11 cellular contexts compared by ENCODE assay signal in genomic region chr1:43207229-43207853, GRCh38. TPM values are rescaled to one million over a fixed set of nuclear protein-coding genes. Genes with fewer than 3 reads are reported as not detected.
DNase-seq lines count a peak whose midpoint lies in the region; ATAC-seq and TF ChIP-seq lines count a peak whose summit lies in the region.
"Had no signal": no experiment of that assay in that cellular context is flagged by ENCODE, and none has a peak within 500 bp of the region (broad histone marks: within the 10 kb centered on the region; RNA-seq: fewer than 3 reads in every experiment).

No MANE protein-coding gene starts in this region.

- H3K27me3 Mint-ChIP-seq in Calu3 (ENCODE audit: unreplicated experiment) (no peaks in the 10 kb centered on the region), nephron progenitor cell (ENCODE audit: low read depth, poor library complexity) (peaks cover 7% of the 10 kb centered on the region)
- H3K27me3 Mint-ChIP-seq in effector memory CD8-positive, alpha-beta T cell: peaks cover 23 to 35% of the 10 kb centered on the region in 2 donors

- peaks cover 23% of the 10 kb centered on the region for H3K4me1 Mint-ChIP-seq in Calu3 (ENCODE audit: low read depth, unreplicated experiment)
- H3K4me1 Mint-ChIP-seq in nephron progenitor cell: peaks cover 9% of the 10 kb centered on the region
- H3K4me1 Mint-ChIP-seq in effector memory CD8-positive, alpha-beta T cell (ENCODE audit: low read depth in 2 of 2): no peaks in the 10 kb centered on the region

- H3K27ac ChIP-seq in PC-9: peak overlapping the region; percentile 95

- peaks cover 43% of the 10 kb centered on the region for H3F3A ChIP-seq in PC-9 (ENCODE audit: insufficient read depth, low read depth)

- TF ChIP-seq CTCF in Calu3 (IDR thresholded peaks at IDR 0.05; ENCODE audit: unreplicated experiment) (no peak), PC-9 (conservative IDR thresholded peaks at IDR 0.05) (no peak), nephron progenitor cell (IDR thresholded peaks at IDR 0.05) (no peak)

- ATAC-seq in esophagus mucosa: peak; percentile 31
- no peak for ATAC-seq in effector memory CD8-positive, alpha-beta T cell (replicated peaks)
- ATAC-seq in activated CD4-positive, CD25-positive, alpha-beta regulatory T cell treated with anti-CD3 and anti-CD28 coated beads, Interleukin-2, amount 50 U/mL, for 24 hours: no peak
- ATAC-seq: CD8-positive, alpha-beta T cell had no signal

- H3K36me3 Mint-ChIP-seq in Calu3 (ENCODE audit: insufficient read depth, unreplicated experiment): peaks cover 14% of the 10 kb centered on the region
- H3K36me3 Mint-ChIP-seq in nephron progenitor cell (ENCODE audit: low read depth): peaks cover 10% of the 10 kb centered on the region
- H3K36me3 Mint-ChIP-seq in effector memory CD8-positive, alpha-beta T cell (ENCODE audit: insufficient read depth): no peaks in the 10 kb centered on the region
- H3K36me3 Mint-ChIP-seq: CD8-positive, alpha-beta T cell had no signal

- H3K9me3 ChIP-seq in PC-9 (ENCODE audit: insufficient read depth, low read depth): no peaks in the 10 kb centered on the region; the same call in 1 of the 2 replicates

- H3K4me3 Mint-ChIP-seq in Calu3 (ENCODE audit: low read depth, unreplicated experiment) (peak overlapping the region; percentile 69), nephron progenitor cell (no peak overlapping the region)
- no peak overlapping the region for H3K4me3 Mint-ChIP-seq in effector memory CD8-positive, alpha-beta T cell
- H3K4me3 Mint-ChIP-seq: activated CD4-positive, alpha-beta T cell treated with anti-CD3 and anti-CD28 coated beads, Interleukin-2, amount 10 ng/mL, durations not matched to agents 7 days and 5 days; CD8-positive, alpha-beta T cell had no signal

- POLR2A ChIA-PET in PC-9 (lab: Charles Lee; ENCODE audit: unreplicated experiment): interaction anchor here (0.5 to 1.6 kb wide), 26 partner anchors 16 to 824 kb away, joined by 3 to 20 read pairs (median 7); partner anchors contain the start of genes C1orf210, CDC20, CFAP57 and EBNA1BP2

- no peaks in the 10 kb centered on the region for H4K20me1 ChIP-seq in PC-9 (ENCODE audit: insufficient read depth)

- CTCF ChIA-PET in Calu3 (lab: Charles Lee) (interaction anchor here (0.6 to 0.9 kb wide), 2 partner anchors 31 to 317 kb away, joined by 3 to 4 read pairs; no protein-coding TSS in a partner anchor), PC-9 (lab: Charles Lee) (interaction anchor here (0.6 to 0.8 kb wide), 3 partner anchors 86 to 544 kb away, joined by 3 to 5 read pairs (median 5); no protein-coding TSS in a partner anchor)

- H3K9me2 ChIP-seq in PC-9 (ENCODE audit: insufficient read depth): no peaks in the 10 kb centered on the region

- intact Hi-C loops in Calu3 (cut with micrococcal nuclease; ENCODE audit: unreplicated experiment): loop anchor here (2.0 kb wide), 1 partner anchor 35 kb away; the partner anchor contains the start of genes CFAP57 and EBNA1BP2
- intact Hi-C loops in PC-9 (cut with micrococcal nuclease; ENCODE audit: unreplicated experiment): loop anchor here (1.0 to 5.0 kb wide), 5 partner anchors 35 to 441 kb away; partner anchors contain the start of genes C1orf50, CFAP57, EBNA1BP2 and P3H1

- no peaks in the 10 kb centered on the region for H3K79me2 ChIP-seq in PC-9 (ENCODE audit: low read depth)

- no peaks in the 10 kb centered on the region for H3K27me3 ChIP-seq in PC-9 (ENCODE audit: insufficient read depth, low read depth)

- H2AFZ ChIP-seq in PC-9: peak overlapping the region; percentile 46

- peak overlapping the region; percentile 39 for H3K4me3 ChIP-seq in PC-9

- peak overlapping the region; percentile 74 for H3K4me2 ChIP-seq in PC-9

- peaks cover 40% of the 10 kb centered on the region for H3K4me1 ChIP-seq in PC-9 (replicated peaks; ENCODE audit: insufficient read depth)

- H3K36me3 ChIP-seq in PC-9 (ENCODE audit: low read depth): no peaks in the 10 kb centered on the region

- BruUV-seq in Calu3 (replicated peaks; lab: Mats Ljungman, UMichigan) (TSS peak; percentile 94), PC-9 (replicated peaks; lab: Mats Ljungman, UMichigan) (TSS peak; percentile 93)

- H3K27ac Mint-ChIP-seq in Calu3 (ENCODE audit: unreplicated experiment): peak overlapping the region; percentile 98
- peak overlapping the region; percentile 21 for H3K27ac Mint-ChIP-seq in nephron progenitor cell
- no peak overlapping the region for H3K27ac Mint-ChIP-seq in effector memory CD8-positive, alpha-beta T cell
- H3K27ac Mint-ChIP-seq: activated CD4-positive, alpha-beta T cell treated with anti-CD3 and anti-CD28 coated beads, Interleukin-2, amount 10 ng/mL, durations not matched to agents 7 days and 5 days; CD8-positive, alpha-beta T cell had no signal

- H3K9me3 Mint-ChIP-seq in Calu3 (ENCODE audit: low read depth, unreplicated experiment) (no peaks in the 10 kb centered on the region), nephron progenitor cell (peaks cover 11% of the 10 kb centered on the region)
- H3K9me3 Mint-ChIP-seq in effector memory CD8-positive, alpha-beta T cell: no peaks in the 10 kb centered on the region
- H3K9me3 Mint-ChIP-seq: activated CD4-positive, alpha-beta T cell treated with anti-CD3 and anti-CD28 coated beads, Interleukin-2, amount 10 ng/mL, durations not matched to agents 7 days and 5 days had no signal

- DNase-seq in Calu3 (peak; percentile 48), PC-9 (peak; percentile 57 to 91), nephron progenitor cell (no peak), COLO668 (lab: John Stamatoyannopoulos, UW; ENCODE audit: unreplicated experiment) (no peak)
- no peak for DNase-seq in effector memory CD8-positive, alpha-beta T cell
- DNase-seq in activated CD4-positive, alpha-beta T cell treated with anti-CD3 and anti-CD28 coated beads for 1 hour: no peak
- DNase-seq: activated CD4-positive, alpha-beta T cell treated with anti-CD3 and anti-CD28 coated beads, Interleukin-2, amount 10 ng/mL, durations not matched to agents 7 days and 5 days; CD8-positive, alpha-beta T cell had no signal

RNA-seq across cellular contexts. Expression of gene CFAP57, which starts 35.2 kb away (rescaled TPM):
- total RNA-seq in Calu3 (2022) (0.26 and 0.56 TPM in 2 replicates), PC-9 (2021) (1.6 and 1.7 TPM in 2 replicates), esophagus mucosa (0.12 TPM)
- total RNA-seq: activated CD4-positive, alpha-beta T cell treated with anti-CD3 and anti-CD28 coated beads, Interleukin-2, amount 10 ng/mL, durations not matched to agents 7 days and 5 days; bronchial epithelial cell; CD8-positive, alpha-beta T cell had no signal

RNA-seq across cellular contexts. Expression of gene EBNA1BP2, which starts 35.3 kb away (rescaled TPM):
- total RNA-seq in Calu3 (2022) (128 and 132 TPM in 2 replicates), PC-9 (2021) (151 and 153 TPM in 2 replicates), esophagus mucosa (48.7 TPM)

Comparison
In these comparisons a context has a peak if more than half of its experiments do, and no peak if none do; other contexts are left out.
1. DNase-seq: peak in Calu3 (single experiment) and PC-9 (2 of 2); none in nephron progenitor cell (single experiment), effector memory CD8-positive, alpha-beta T cell (0 of 3), COLO668 (single experiment) and activated CD4-positive, alpha-beta T cell treated with anti-CD3 and anti-CD28 coated beads for 1 hour (single experiment).
2. H3K27ac Mint-ChIP-seq: peak in Calu3 (single experiment) and nephron progenitor cell (single experiment); none in effector memory CD8-positive, alpha-beta T cell (0 of 2).